21 cellular contexts compared by ENCODE assay signal in the genomic region with DNA sequence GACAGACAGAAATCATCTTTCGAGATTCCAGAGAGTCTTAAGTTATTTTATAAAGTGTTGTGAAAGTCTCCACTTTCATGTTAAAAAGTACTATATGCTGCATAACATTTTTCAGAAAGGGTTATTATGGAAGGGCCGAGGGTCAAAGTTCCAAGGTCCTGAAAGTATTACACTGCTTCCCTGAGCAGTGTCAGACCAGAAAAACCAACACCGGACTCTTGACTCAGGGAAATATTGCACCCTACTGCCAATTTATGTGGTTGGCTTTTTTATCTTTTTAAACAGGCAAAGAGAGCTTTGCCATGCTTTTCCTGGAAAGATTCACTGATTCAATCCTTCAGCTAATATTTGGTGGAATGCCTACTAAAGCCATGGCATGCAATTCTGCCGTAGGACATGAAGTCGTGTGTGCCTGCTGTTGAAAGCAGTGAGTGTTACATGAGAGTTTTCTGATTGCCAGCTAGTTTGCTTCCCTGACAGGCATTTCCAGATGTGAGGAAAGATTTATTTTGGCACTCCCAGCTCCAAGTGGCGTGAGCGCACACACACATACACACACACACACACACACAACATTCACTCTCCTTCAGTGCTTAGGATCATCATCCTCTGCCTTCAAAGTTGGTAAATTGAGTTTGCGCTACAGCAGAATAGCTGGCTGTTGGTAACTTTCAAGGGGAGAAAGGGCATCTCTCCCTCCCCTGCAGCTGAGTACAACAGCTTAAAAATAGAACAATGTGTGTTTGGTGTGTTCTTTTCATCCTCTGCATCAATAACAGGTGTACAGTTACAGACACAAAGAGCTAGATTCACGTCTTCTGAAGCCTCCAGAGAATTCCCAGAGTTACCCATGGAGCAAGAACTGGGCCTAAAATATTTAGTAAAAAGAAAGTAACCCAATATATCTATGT. TPM values are rescaled to one million over a fixed set of nuclear protein-coding genes. Genes with fewer than 3 reads are reported as not detected.
A peak's percentile ranks its signal among the peaks of the same experiment; 100 is the strongest.
DNase-seq lines count a peak whose midpoint lies in the region; ATAC-seq and TF ChIP-seq lines count a peak whose summit lies in the region.
"Had no signal": no experiment of that assay in that cellular context is flagged by ENCODE, and none has a peak within 500 bp of the region (broad histone marks: within the 10 kb centered on the region; RNA-seq: fewer than 3 reads in every experiment).

No MANE protein-coding gene starts in this region.

- TF ChIP-seq POLR2A in body of pancreas (IDR thresholded peaks at IDR 0.05): no peak
- no peak for TF ChIP-seq POLR2A in tibial nerve (IDR thresholded peaks at IDR 0.05)

- no peaks in the 10 kb centered on the region for H3K9me3 ChIP-seq in HEK293 (ENCODE audit: control insufficient read depth, insufficient read depth, low read depth, low read length)
- H3K9me3 ChIP-seq in right cardiac atrium (ENCODE audit: control insufficient read depth, low read length): peaks cover 3% of the 10 kb centered on the region
- no peaks in the 10 kb centered on the region for H3K9me3 ChIP-seq in psoas muscle
- H3K9me3 ChIP-seq in body of pancreas: no peaks in the 10 kb centered on the region
- H3K9me3 ChIP-seq in tibial nerve: no peaks in the 10 kb centered on the region
- H3K9me3 ChIP-seq: HAP-1, suprapubic skin had no signal

- TF ChIP-seq CTCF in HEK293 (tag by site-specific recombination; IDR thresholded peaks at IDR 0.05) (no peak), dorsolateral prefrontal cortex (IDR thresholded peaks at IDR 0.05 in 54 of 56, conservative IDR thresholded peaks at IDR 0.05 in 2 of 56; ENCODE audit: low read depth in 1 of 56, partially characterized antibody in 56 of 56) (peak in 1 of 56 donors; percentile 7), psoas muscle (IDR thresholded peaks at IDR 0.05) (no peak), body of pancreas (IDR thresholded peaks at IDR 0.05) (no peak), tibial nerve (IDR thresholded peaks at IDR 0.05) (no peak)

- POLR2A ChIA-PET in HEK293 (lab: Yijun Ruan, JAX): no interaction called here

- H3K4me1 ChIP-seq in HEK293 (ENCODE audit: control insufficient read depth, insufficient read depth, low read length) (peaks cover 6% of the 10 kb centered on the region), right cardiac atrium (ENCODE audit: control insufficient read depth, insufficient read depth, low read length) (peaks cover 5% of the 10 kb centered on the region), psoas muscle (peaks cover 55% of the 10 kb centered on the region), body of pancreas (no peaks in the 10 kb centered on the region), tibial nerve (peaks cover 0 to 9% (median 0%) of the 10 kb centered on the region in 4 donors)
- H3K4me1 ChIP-seq: HAP-1 had no signal

- no peak for TF ChIP-seq EP300 in tibial nerve (IDR thresholded peaks at IDR 0.05)

- peaks cover 0 to 3% (median 0%) of the 10 kb centered on the region in 45 donors for H3K27me3 ChIP-seq in dorsolateral prefrontal cortex
- H3K27me3 ChIP-seq in right cardiac atrium (ENCODE audit: control insufficient read depth, insufficient read depth): no peaks in the 10 kb centered on the region
- H3K27me3 ChIP-seq in psoas muscle (ENCODE audit: insufficient read depth in 3 of 3, low read length in 2 of 3): no peaks in the 10 kb centered on the region
- H3K27me3 ChIP-seq in body of pancreas: no peaks in the 10 kb centered on the region
- H3K27me3 ChIP-seq in tibial nerve: no peaks in the 10 kb centered on the region
- H3K27me3 ChIP-seq: suprapubic skin had no signal

- CTCF ChIA-PET in HEK293 (lab: Yijun Ruan, JAX): interaction anchor here (1.0 to 2.0 kb wide), 4 partner anchors 9 to 38 kb away, joined by 3 to 5 read pairs (median 4); no protein-coding TSS in a partner anchor

- H3K27ac ChIP-seq in HEK293 (ENCODE audit: extremely low read depth, low read depth, low read length) (no peak overlapping the region), dorsolateral prefrontal cortex (peak overlapping the region in 58 of 59 donors; percentile 1 to 97 (median 73)), right cardiac atrium (ENCODE audit: low read length) (peak overlapping the region; percentile 97), psoas muscle (peak overlapping the region; percentile 87), body of pancreas (no peak overlapping the region), tibial nerve (no peak overlapping the region)
- H3K27ac ChIP-seq: suprapubic skin had no signal

- no peak overlapping the region for H3K4me3 ChIP-seq in HEK293 (ENCODE audit: low read depth, low read length)
- H3K4me3 ChIP-seq in dorsolateral prefrontal cortex: peak overlapping the region in 10 of 59 donors; percentile 1 to 17 (median 8)
- peak overlapping the region; percentile 23 for H3K4me3 ChIP-seq in right cardiac atrium (ENCODE audit: low read length)
- H3K4me3 ChIP-seq in psoas muscle: peak overlapping the region; percentile 35
- H3K4me3 ChIP-seq in body of pancreas: no peak overlapping the region
- H3K4me3 ChIP-seq in tibial nerve: no peak overlapping the region
- H3K4me3 ChIP-seq: HAP-1, suprapubic skin had no signal

- ATAC-seq in right cardiac atrium: peak; percentile 50 to 66
- ATAC-seq in psoas muscle: peak; percentile 64 to 84 (median 76)
- no peak for ATAC-seq in HG02852 (IDR thresholded peaks at IDR 0.05; ENCODE audit: unreplicated experiment)
- no peak for ATAC-seq in body of pancreas
- no peak for ATAC-seq in HG03342 (IDR thresholded peaks at IDR 0.05; ENCODE audit: unreplicated experiment)
- ATAC-seq: activated naive CD4-positive, alpha-beta T cell treated with anti-CD3 and anti-CD28 coated beads, Interleukin-2, amount 50 U/mL, for 72 hours had no signal

- no peaks in the 10 kb centered on the region for H3K36me3 ChIP-seq in HEK293 (ENCODE audit: control insufficient read depth in 2 of 2, insufficient read depth in 1 of 2, low read length in 2 of 2)
- no peaks in the 10 kb centered on the region for H3K36me3 ChIP-seq in psoas muscle (ENCODE audit: insufficient read depth in 1 of 2, low read depth in 1 of 2)
- H3K36me3 ChIP-seq in body of pancreas (replicated peaks in 1 of 2; ENCODE audit: insufficient read depth in 1 of 2, low read depth in 2 of 2): no peaks in the 10 kb centered on the region
- H3K36me3 ChIP-seq in tibial nerve: no peaks in the 10 kb centered on the region
- H3K36me3 ChIP-seq: HAP-1, suprapubic skin had no signal

- 49% methylated on average over 9 of the region's 9 CpGs for WGBS in right cardiac atrium
- WGBS in psoas muscle, 3 donors: 23 to 38% (median 28%) methylated on average over 9 of the region's 9 CpGs
- WGBS in body of pancreas, 2 donors: 58 to 64% methylated on average over 9 of the region's 9 CpGs
- WGBS in tibial nerve, 2 donors: 57 to 61% methylated on average over 9 of the region's 9 CpGs

- intact Hi-C loops in dorsolateral prefrontal cortex (cut with DNase I) (loop anchor here in 1 of 2 donors (5.0 kb wide), 1 partner anchor 40 kb away; no protein-coding TSS in a partner anchor), right cardiac atrium (cut with DNase I) (no loop called here), psoas muscle (cut with DNase I) (loop anchor here (2.0 to 5.0 kb wide), 2 partner anchors 35 to 43 kb away; no protein-coding TSS in a partner anchor), body of pancreas (cut with DNase I) (no loop called here)

- DNase-seq in dorsolateral prefrontal cortex (no peak), right cardiac atrium (peak in 1 of 3 donors; percentile 45), psoas muscle (no peak), body of pancreas (no peak), tibial nerve (ENCODE audit: low spot score in 2 of 2) (no peak)
- DNase-seq: CD4-positive, alpha-beta T cell; head of caudate nucleus; NCI-H2029; NCI-H526; nephron progenitor cell; stimulated activated CD4-positive, alpha-beta T cell treated with anti-CD3 and anti-CD28 coated beads, Interleukin-12 subunit alpha, Interleukin-12 subunit beta, amount 100 ng/mL, for 4 hours; stimulated activated CD8-positive, alpha-beta memory T cell treated with anti-CD3 and anti-CD28 coated beads, Interleukin-4, amount 100 ng/mL, for 48 hours; SW 1271 had no signal

TF ChIP-seq in HEK293, 187 proteins besides CTCF, POLR2A, EP300 and RAD21 (continues in another document):
- TF ChIP-seq MZF1 (tag by site-specific recombination; IDR thresholded peaks at IDR 0.05; ENCODE audit: borderline replicate concordance) (peak; percentile 31; the same call in 1 of the 2 replicates), ZNF23 (tag by site-specific recombination; IDR thresholded peaks at IDR 0.05; ENCODE audit: borderline replicate concordance) (no peak), ZNF701 (tag by site-specific recombination; IDR thresholded peaks at IDR 0.05) (no peak), ZNF521 (tag by site-specific recombination; IDR thresholded peaks at IDR 0.05) (no peak)
- TF ChIP-seq, protein P1, sequence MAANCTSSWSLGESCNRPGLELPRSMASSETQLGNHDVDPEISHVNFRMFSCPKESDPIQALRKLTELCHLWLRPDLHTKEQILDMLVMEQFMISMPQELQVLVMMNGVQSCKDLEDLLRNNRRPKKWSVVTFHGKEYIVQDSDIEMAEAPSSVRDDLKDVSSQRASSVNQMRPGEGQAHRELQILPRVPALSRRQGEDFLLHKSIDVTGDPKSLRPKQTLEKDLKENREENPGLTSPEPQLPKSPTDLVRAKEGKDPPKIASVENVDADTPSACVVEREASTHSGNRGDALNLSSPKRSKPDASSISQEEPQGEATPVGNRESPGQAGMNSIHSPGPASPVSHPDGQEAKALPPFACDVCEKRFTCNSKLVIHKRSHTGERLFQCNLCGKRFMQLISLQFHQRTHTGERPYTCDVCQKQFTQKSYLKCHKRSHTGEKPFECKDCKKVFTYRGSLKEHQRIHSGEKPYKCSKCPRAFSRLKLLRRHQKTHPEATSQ (tag by site-specific recombination; IDR thresholded peaks at IDR 0.05): no peak
- TF ChIP-seq, protein P2, sequence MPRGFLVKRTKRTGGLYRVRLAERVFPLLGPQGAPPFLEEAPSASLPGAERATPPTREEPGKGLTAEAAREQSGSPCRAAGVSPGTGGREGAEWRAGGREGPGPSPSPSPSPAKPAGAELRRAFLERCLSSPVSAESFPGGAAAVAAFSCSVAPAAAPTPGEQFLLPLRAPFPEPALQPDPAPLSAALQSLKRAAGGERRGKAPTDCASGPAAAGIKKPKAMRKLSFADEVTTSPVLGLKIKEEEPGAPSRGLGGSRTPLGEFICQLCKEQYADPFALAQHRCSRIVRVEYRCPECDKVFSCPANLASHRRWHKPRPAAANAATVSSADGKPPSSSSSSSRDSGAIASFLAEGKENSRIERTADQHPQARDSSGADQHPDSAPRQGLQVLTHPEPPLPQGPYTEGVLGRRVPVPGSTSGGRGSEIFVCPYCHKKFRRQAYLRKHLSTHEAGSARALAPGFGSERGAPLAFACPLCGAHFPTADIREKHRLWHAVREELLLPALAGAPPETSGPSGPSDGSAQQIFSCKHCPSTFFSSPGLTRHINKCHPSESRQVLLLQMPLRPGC (tag by site-specific recombination; IDR thresholded peaks at IDR 0.05): no peak

RNA-seq across cellular contexts. Expression of a gene that starts 45.6 kb away (rescaled TPM):
- 1,000 to 10,000 TPM in 10 of 120 experiments, 100 to 1,000 TPM in 110; 324 to 1,867 (median 637) TPM for total RNA-seq in dorsolateral prefrontal cortex
- 10 to 100 TPM; 31.1 to 44.5 (median 35.2) TPM for total RNA-seq in right cardiac atrium
- polyA plus RNA-seq in right cardiac atrium: 21.7 TPM
- total RNA-seq in psoas muscle: 10 to 100 TPM; 12.7 to 25.3 (median 21.5) TPM
- 10 to 100 TPM in 2 of 3 donors, 1 to 10 TPM in 1; 9.6 to 17.4 (median 10.3) TPM for polyA plus RNA-seq in psoas muscle
- 10 to 100 TPM; 11.2 to 18.5 TPM for total RNA-seq in body of pancreas
- 100 to 1,000 TPM in 1 of 4 donors, 10 to 100 TPM in 3; 22.0 to 123 (median 75.0) TPM for total RNA-seq in tibial nerve
- total RNA-seq: CD4-positive, alpha-beta T cell; dermis microvascular lymphatic vessel endothelial cell; pulmonary artery endothelial cell had no signal

Comparison
In these comparisons a context has a peak if more than half of its experiments do, and no peak if none do; other contexts are left out.
1. H3K27ac ChIP-seq: peak in dorsolateral prefrontal cortex (58 of 59), right cardiac atrium (single experiment) and psoas muscle (single experiment); none in HEK293 (single experiment), body of pancreas (0 of 4) and tibial nerve (0 of 4).
2. H3K4me3 ChIP-seq: peak in right cardiac atrium (single experiment) and psoas muscle (single experiment); none in HEK293 (single experiment), body of pancreas (0 of 2) and tibial nerve (0 of 4).
3. ATAC-seq: peak in right cardiac atrium (2 of 2) and psoas muscle (4 of 4); none in HG02852 (single experiment), body of pancreas (single experiment) and HG03342 (single experiment).
4. intact Hi-C loops: an anchor here in psoas muscle (2.0 to 5.0 kb wide); none called in right cardiac atrium and body of pancreas.